1 cellular context compared by ENCODE assay signal in genomic region chr3:53346514-53346913, GRCh38.
TF ChIP-seq lines count a peak whose summit lies in the region.

No MANE protein-coding gene starts in this region.

TF ChIP-seq in HepG2, 621 proteins besides CTCF, POLR2A, EP300 and RAD21 (continued from another document):
- TF ChIP-seq CREB1 (IDR thresholded peaks at IDR 0.05) (peak; percentile 47; the same call in 1 of the 2 replicates), CREB1 (CRISPR knock-in tag; IDR thresholded peaks at IDR 0.05) (no peak), ZMYM3 (CRISPR knock-in tag; IDR thresholded peaks at IDR 0.05) (no peak), HNF4A (CRISPR knock-in tag; IDR thresholded peaks at IDR 0.05) (peak; percentile 20; the same call in 1 of the 2 replicates), SAP130 (CRISPR knock-in tag; IDR thresholded peaks at IDR 0.05; ENCODE audit: low read depth) (0 out of 2 replicates have a peak, but pooled peaks have one; percentile 19)
